In genomic region chr3:66452247-66453040, GRCh38 we compare ENCODE assay signal across 15 cellular contexts. TPM values are rescaled to one million over a fixed set of nuclear protein-coding genes. Genes with fewer than 3 reads are reported as not detected.
DNase-seq lines count a peak whose midpoint lies in the region; ATAC-seq and TF ChIP-seq lines count a peak whose summit lies in the region.
"Had no signal": no experiment of that assay in that cellular context is flagged by ENCODE, and none has a peak within 500 bp of the region (broad histone marks: within the 10 kb centered on the region; RNA-seq: fewer than 3 reads in every experiment).

No MANE protein-coding gene starts in this region.

- H3K27ac Mint-ChIP-seq in natural killer cell, result no peak overlapping the region

- no peak overlapping the region for H3K4me3 Mint-ChIP-seq in natural killer cell

- TF ChIP-seq CTCF in dorsolateral prefrontal cortex (IDR thresholded peaks at IDR 0.05 in 54 of 56, conservative IDR thresholded peaks at IDR 0.05 in 2 of 56; ENCODE audit: low read depth in 1 of 56, partially characterized antibody in 56 of 56), result peak in 2 of 56 donors; percentile 4 to 13
- TF ChIP-seq CTCF in transverse colon (IDR thresholded peaks at IDR 0.05), result no peak
- no peak for TF ChIP-seq CTCF in natural killer cell (IDR thresholded peaks at IDR 0.05)

- peaks cover 13 to 31% of the 10 kb centered on the region in 2 donors for H3K27me3 Mint-ChIP-seq in natural killer cell (ENCODE audit: low read depth in 2 of 2)

- H3K36me3 ChIP-seq in transverse colon, result no peaks in the 10 kb centered on the region
- H3K36me3 ChIP-seq: SJSA1 had no signal

- no peak for ATAC-seq in natural killer cell

- H3K4me1 Mint-ChIP-seq in natural killer cell, result peaks cover 17 to 22% of the 10 kb centered on the region in 2 donors

- H3K9me3 Mint-ChIP-seq in natural killer cell, result no peaks in the 10 kb centered on the region

- H3K27me3 ChIP-seq in dorsolateral prefrontal cortex (no peaks in the 10 kb centered on the region), transverse colon (no peaks in the 10 kb centered on the region)
- H3K27me3 ChIP-seq: SJSA1 had no signal

- H3K4me3 ChIP-seq in dorsolateral prefrontal cortex, result peak overlapping the region in 10 of 59 donors; percentile 3 to 19 (median 11)
- no peak overlapping the region for H3K4me3 ChIP-seq in transverse colon
- H3K4me3 ChIP-seq: SJSA1 had no signal

- H3K36me3 Mint-ChIP-seq in natural killer cell, result no peaks in the 10 kb centered on the region

- H3K9me3 ChIP-seq in transverse colon, result no peaks in the 10 kb centered on the region
- H3K9me3 ChIP-seq: SJSA1 had no signal

- in situ Hi-C loops in transverse colon (cut with MboI; ENCODE audit: low pct_ligation_motif_present in 1 of 4, low pct_unique_long_range_greater_than_20kb in 1 of 4, low sequenced_read_pairs in 3 of 4), result no loop called here

- H3K4me1 ChIP-seq in transverse colon, result peaks cover 43 to 65% (median 52%) of the 10 kb centered on the region in 4 donors
- H3K4me1 ChIP-seq: SJSA1 had no signal

- no peak for TF ChIP-seq POLR2A in transverse colon (IDR thresholded peaks at IDR 0.05)

- no peak for TF ChIP-seq EP300 in transverse colon (IDR thresholded peaks at IDR 0.05; ENCODE audit: low read depth)

- WGBS in transverse colon (ENCODE audit: low coverage in 1 of 2), 2 donors, result 52 to 73% methylated on average over 3 to 8 of the region's 8 CpGs

- peak overlapping the region; percentile 22 to 92 (median 81) for H3K27ac ChIP-seq in dorsolateral prefrontal cortex
- peak overlapping the region; percentile 68 to 77 (median 76) for H3K27ac ChIP-seq in transverse colon
- H3K27ac ChIP-seq: 22Rv1, SJSA1 had no signal

- peak; percentile 52 for DNase-seq in DMS 273 (lab: John Stamatoyannopoulos, UW; ENCODE audit: unreplicated experiment)
- DNase-seq in DMS 273 treated with DMSO at 0.1 percent for 48 hours (lab: John Stamatoyannopoulos, UW), result no peak
- no peak for DNase-seq in dorsolateral prefrontal cortex
- DNase-seq in midbrain (lab: John Stamatoyannopoulos, UW), result peak; percentile 48
- DNase-seq in transverse colon, result no peak
- DNase-seq in natural killer cell, result no peak
- no peak for DNase-seq in hepatic stellate cell (ENCODE audit: low spot score)
- no peak for DNase-seq in RKO (ENCODE audit: low spot score)
- DNase-seq: activated CD4-positive, alpha-beta T cell treated with anti-CD3 and anti-CD28 coated beads for 48 hours; activated effector memory CD4-positive, alpha-beta T cell treated with Interleukin-2 at 50 U/mL for 16 hours; effector memory CD4-positive, alpha-beta T cell; NCI-H2107; stimulated activated CD4-positive, alpha-beta T cell treated with anti-CD3 and anti-CD28 coated beads, Interleukin-4, amount 100 ng/mL, for 24 hours had no signal

- intact Hi-C loops in dorsolateral prefrontal cortex (cut with DNase I), result loop anchor here (2.0 to 5.0 kb wide), 3 partner anchors 30 to 50 kb away; partner anchors contain the start of gene LRIG1 (in 1 of the 2)
- intact Hi-C loops in transverse colon (cut with DNase I; ENCODE audit: low total_unique reads), result no loop called here
- intact Hi-C loops in natural killer cell (cut with micrococcal nuclease), result loop anchor here (10.0 kb wide), 1 partner anchor 52 kb away; the partner anchor contains the start of gene LRIG1

RNA-seq across cellular contexts. Expression of gene LRIG1, which starts 48.4 kb away (rescaled TPM):
- 100 to 1,000 TPM in 86 of 120 experiments, 10 to 100 TPM in 34; 65.6 to 291 (median 118) TPM for total RNA-seq in dorsolateral prefrontal cortex
- total RNA-seq in transverse colon, result 10 to 100 TPM; 67.2 to 87.6 (median 79.3) TPM
- 10 to 100 TPM in 1 of 3 donors, 1 to 10 TPM in 2; 5.5 to 10.6 (median 8.5) TPM for total RNA-seq in natural killer cell

Comparison
In these comparisons a context has a peak if more than half of its experiments do, and no peak if none do; other contexts are left out.
1. DNase-seq: peak in DMS 273 (single experiment) and midbrain (single experiment); none in DMS 273 treated with DMSO at 0.1 percent for 48 hours (single experiment), dorsolateral prefrontal cortex (0 of 10), transverse colon (single experiment), natural killer cell (single experiment), hepatic stellate cell (single experiment) and RKO (single experiment).
2. RNA of gene LRIG1, which starts 48.4 kb away (total RNA-seq): 65.6 to 291 TPM in dorsolateral prefrontal cortex and 67.2 to 87.6 TPM in transverse colon; 5.5 to 10.6 TPM in natural killer cell; every median in the first group is over 4 times any median in the second.